13 cellular contexts compared by ENCODE assay signal in genomic region chr9:93659837-93660177, GRCh38.
"Had no signal": no experiment of that assay in that cellular context is flagged by ENCODE, and none has a peak within 500 bp of the region (broad histone marks: within the 10 kb centered on the region; RNA-seq: fewer than 3 reads in every experiment).

No MANE protein-coding gene starts in this region.

- H3K4me3 ChIP-seq: hepatocyte, SJCRH30 had no signal

- H3K27me3 ChIP-seq: hepatocyte, SJCRH30 had no signal

- H3K27me3 Mint-ChIP-seq: activated CD4-positive, alpha-beta memory T cell treated with anti-CD3 and anti-CD28 coated beads for 36 hours; progenitor cell of endocrine pancreas; type B pancreatic cell had no signal

- H3K4me2 ChIP-seq: hepatocyte had no signal

- H3K4me1 ChIP-seq: SJCRH30 had no signal

- H3K4me3 Mint-ChIP-seq: activated CD4-positive, alpha-beta memory T cell treated with anti-CD3 and anti-CD28 coated beads for 36 hours; activated T-helper 1 cell treated with anti-CD3 and anti-CD28 coated beads, Interleukin-12 subunit alpha, Interleukin-12 subunit beta, Interleukin-2, Interleukin-4 antibody, amounts not matched to agents 30 ng/mL and 10 ng/mL and 1 ng/mL, durations not matched to agents 14 hours and 24 hours and 36 hours; nephron; type B pancreatic cell had no signal

- H3K79me2 ChIP-seq: hepatocyte had no signal

- FAIRE-seq: colon, endothelial cell of umbilical vein had no signal

- H3K27ac ChIP-seq: hepatocyte, SJCRH30 had no signal

- H3K4me1 Mint-ChIP-seq: nephron had no signal

- H3K9me3 Mint-ChIP-seq: activated CD4-positive, alpha-beta memory T cell treated with anti-CD3 and anti-CD28 coated beads for 36 hours; activated T-helper 1 cell treated with anti-CD3 and anti-CD28 coated beads, Interleukin-12 subunit alpha, Interleukin-12 subunit beta, Interleukin-2, Interleukin-4 antibody, amounts not matched to agents 30 ng/mL and 10 ng/mL and 1 ng/mL, durations not matched to agents 14 hours and 24 hours and 36 hours; nephron; type B pancreatic cell had no signal

- H3K27ac Mint-ChIP-seq: activated CD4-positive, alpha-beta memory T cell treated with anti-CD3 and anti-CD28 coated beads for 36 hours; activated T-helper 1 cell treated with anti-CD3 and anti-CD28 coated beads, Interleukin-12 subunit alpha, Interleukin-12 subunit beta, Interleukin-2, Interleukin-4 antibody, amounts not matched to agents 30 ng/mL and 10 ng/mL and 1 ng/mL, durations not matched to agents 14 hours and 24 hours and 36 hours; nephron; progenitor cell of endocrine pancreas; type B pancreatic cell had no signal

- DNase-seq: activated CD4-positive, alpha-beta memory T cell treated with anti-CD3 and anti-CD28 coated beads for 36 hours; kidney glomerular epithelial cell; occipital lobe; SJCRH30; stimulated activated CD4-positive, alpha-beta T cell treated with anti-CD3 and anti-CD28 coated beads, Interleukin-2, amount 100 ng/mL, for 48 hours; stimulated activated naive CD4-positive, alpha-beta T cell treated with Interleukin-2 at 50 U/mL for 16 hours had no signal

- H3K9me3 ChIP-seq: SJCRH30 had no signal

- H2AFZ ChIP-seq: hepatocyte had no signal
